ENCODE assay signal across 5 cellular contexts in genomic region chr21:38887062-38887686, GRCh38.
"Had no signal": no experiment of that assay in that cellular context is flagged by ENCODE, and none has a peak within 500 bp of the region (broad histone marks: within the 10 kb centered on the region; RNA-seq: fewer than 3 reads in every experiment).

No MANE protein-coding gene starts in this region.

- H3K4me2 ChIP-seq: GM23338 had no signal

- H3K4me1 Mint-ChIP-seq: GM23338, H9, IgD-negative memory B cell had no signal

- H3K27ac Mint-ChIP-seq: GM23338, H9, IgD-negative memory B cell had no signal

- H3K4me3 Mint-ChIP-seq: GM23338, H9, IgD-negative memory B cell had no signal

- DNase-seq: H9, HCEC 1CT, KG1 had no signal

- H3K4me3 ChIP-seq: GM23338 had no signal
